1 cellular context compared by ENCODE assay signal in the genomic region with DNA sequence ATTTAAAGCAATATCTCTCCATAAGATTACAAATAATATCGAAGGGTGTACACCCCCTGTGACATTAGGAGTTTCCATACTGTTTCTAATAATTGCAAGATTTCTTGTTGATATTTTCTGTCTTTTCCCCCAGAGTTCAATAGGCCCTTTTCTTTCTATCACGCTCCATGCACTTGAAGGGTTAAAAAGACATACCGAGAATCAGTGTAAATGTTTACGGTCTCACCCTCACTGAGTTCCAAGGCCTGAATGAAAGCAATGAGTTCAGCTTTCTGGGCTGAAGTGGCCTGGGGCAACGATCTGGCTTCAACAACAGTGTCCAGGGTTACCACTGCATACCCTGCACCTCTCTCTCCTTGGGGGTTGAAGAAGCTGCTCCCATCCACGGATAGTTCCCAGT.
A peak's percentile ranks its signal among the peaks of the same experiment; 100 is the strongest.
TF ChIP-seq lines count a peak whose summit lies in the region.

No MANE protein-coding gene starts in this region.

TF ChIP-seq in HepG2, 621 proteins besides CTCF, POLR2A, EP300 and RAD21:
- TF ChIP-seq ZNF652 (CRISPR knock-in tag; IDR thresholded peaks at IDR 0.05; ENCODE audit: borderline replicate concordance, low read depth), result peak; percentile 76; the same call in 1 of the 2 replicates
